ENCODE assay signal across 38 cellular contexts in genomic region chr3:120926146-120926545, GRCh38. TPM values are rescaled to one million over a fixed set of nuclear protein-coding genes. Genes with fewer than 3 reads are reported as not detected.
"Had no signal": no experiment of that assay in that cellular context is flagged by ENCODE, and none has a peak within 500 bp of the region (broad histone marks: within the 10 kb centered on the region; RNA-seq: fewer than 3 reads in every experiment).

No MANE protein-coding gene starts in this region.

- H3K4me1 ChIP-seq: adrenal gland, body of pancreas, breast epithelium had no signal

- ATAC-seq: activated CD4-positive, alpha-beta T cell treated with anti-CD3 and anti-CD28 coated beads for 36 hours; activated CD4-positive, CD25-positive, alpha-beta regulatory T cell treated with anti-CD3 and anti-CD28 coated beads, Interleukin-2, amount 50 U/mL, for 24 hours; activated CD8-positive, alpha-beta memory T cell treated with anti-CD3 and anti-CD28 coated beads, Interleukin-2, amount 10 ng/mL, durations not matched to agents 7 days and 5 days; activated CD8-positive, alpha-beta T cell treated with anti-CD3 and anti-CD28 coated beads, Interleukin-2, amount 10 ng/mL, durations not matched to agents 7 days and 5 days; activated naive CD4-positive, alpha-beta T cell treated with anti-CD3 and anti-CD28 coated beads, Interleukin-2, amount 50 U/mL, for 72 hours; activated T-cell treated with anti-CD3 and anti-CD28 coated beads, Interleukin-2, amount 50 U/mL, for 4 hours; activated T-cell treated with anti-CD3 and anti-CD28 coated beads, Interleukin-2, amount 50 U/mL, for 72 hours; activated T-helper 17 cell treated with anti-CD3 and anti-CD28 coated beads, Interleukin-2, amount 50 U/mL, for 72 hours; body of pancreas; WTC11 had no signal

- H3K27ac ChIP-seq: adrenal gland, body of pancreas, brain microvascular endothelial cell, breast epithelium, WERI-Rb-1 had no signal

- H3K27me3 ChIP-seq: adrenal gland, body of pancreas, brain microvascular endothelial cell, breast epithelium had no signal

- FAIRE-seq: astrocyte, colon, TTC549 had no signal

- H3K36me3 ChIP-seq: adrenal gland, brain microvascular endothelial cell, breast epithelium had no signal

- DNase-seq: activated CD4-positive, alpha-beta memory T cell treated with anti-CD3 and anti-CD28 coated beads, Interleukin-2, amount 10 ng/mL, durations not matched to agents 7 days and 5 days; activated CD4-positive, alpha-beta T cell treated with anti-CD3 and anti-CD28 coated beads for 1 hour; activated CD4-positive, alpha-beta T cell treated with anti-CD3 and anti-CD28 coated beads for 36 hours; activated CD4-positive, alpha-beta T cell treated with anti-CD3 and anti-CD28 coated beads for 48 hours; activated CD4-positive, alpha-beta T cell treated with anti-CD3 and anti-CD28 coated beads, Interleukin-2, amount 10 ng/mL, durations not matched to agents 7 days and 5 days; activated CD4-positive, alpha-beta T cell treated with anti-CD3 and anti-CD28 coated beads, Interleukin-2, amount 50 U/mL, for 48 hours; activated CD4-positive, CD25-positive, alpha-beta regulatory T cell; activated CD8-positive, alpha-beta memory T cell treated with anti-CD3 and anti-CD28 coated beads for 24 hours; activated CD8-positive, alpha-beta memory T cell treated with anti-CD3 and anti-CD28 coated beads, Interleukin-2, amount 10 ng/mL, durations not matched to agents 7 days and 5 days; activated CD8-positive, alpha-beta memory T cell treated with anti-CD3 and anti-CD28 coated beads, Interleukin-2, amount 50 U/mL, for 48 hours; activated CD8-positive, alpha-beta T cell treated with anti-CD3 and anti-CD28 coated beads, Interleukin-2, amount 10 ng/mL, durations not matched to agents 7 days and 5 days; activated effector memory CD4-positive, alpha-beta T cell treated with anti-CD3 and anti-CD28 coated beads, Interleukin-2, amount 50 U/mL, for 16 hours; activated gamma-delta T cell treated with Interleukin-2 at 50 U/mL for 16 hours; activated naive CD4-positive, alpha-beta T cell; activated naive CD4-positive, alpha-beta T cell treated with anti-CD3 and anti-CD28 coated beads for 36 hours; activated naive CD4-positive, alpha-beta T cell treated with anti-CD3 and anti-CD28 coated beads, Interleukin-2, amount 50 U/mL, for 16 hours; activated naive CD8-positive, alpha-beta T cell treated with anti-CD3 and anti-CD28 coated beads for 36 hours; activated T-cell treated with anti-CD3 and anti-CD28 coated beads, Interleukin-2, amount 50 U/mL, for 4 hours; activated T-cell treated with anti-CD3 and anti-CD28 coated beads, Interleukin-2, amount 50 U/mL, for 72 hours; adrenal gland; amniotic stem cell; aorta; body of pancreas; brain microvascular endothelial cell; central memory CD4-positive, alpha-beta T cell; T-helper 2 cell; T-helper 9 cell; WERI-Rb-1 had no signal

- H3K4me3 ChIP-seq: adrenal gland, body of pancreas, breast epithelium had no signal

RNA-seq across cellular contexts. Expression of gene STXBP5L, which starts 18.1 kb away (rescaled TPM):
- total RNA-seq: activated CD4-positive, alpha-beta memory T cell treated with anti-CD3 and anti-CD28 coated beads, Interleukin-2, amount 10 ng/mL, durations not matched to agents 7 days and 5 days; activated CD4-positive, alpha-beta T cell treated with anti-CD3 and anti-CD28 coated beads for 36 hours; activated CD4-positive, alpha-beta T cell treated with anti-CD3 and anti-CD28 coated beads, Interleukin-2, amount 10 ng/mL, durations not matched to agents 7 days and 5 days; activated CD8-positive, alpha-beta memory T cell treated with anti-CD3 and anti-CD28 coated beads, Interleukin-2, amount 10 ng/mL, durations not matched to agents 7 days and 5 days; activated CD8-positive, alpha-beta T cell treated with anti-CD3 and anti-CD28 coated beads, Interleukin-2, amount 10 ng/mL, durations not matched to agents 7 days and 5 days; activated naive CD4-positive, alpha-beta T cell treated with anti-CD3 and anti-CD28 coated beads for 36 hours; activated naive CD4-positive, alpha-beta T cell treated with anti-CD3 and anti-CD28 coated beads, Interleukin-2, amount 50 U/mL, for 72 hours; activated naive CD8-positive, alpha-beta T cell treated with anti-CD3 and anti-CD28 coated beads for 36 hours; activated T-cell treated with anti-CD3 and anti-CD28 coated beads, Interleukin-2, amount 50 U/mL, for 4 hours; activated T-cell treated with anti-CD3 and anti-CD28 coated beads, Interleukin-2, amount 50 U/mL, for 72 hours; activated T-helper 1 cell treated with anti-CD3 and anti-CD28 coated beads, Interleukin-12 subunit alpha, Interleukin-12 subunit beta, Interleukin-2, Interleukin-4 antibody, amounts not matched to agents 30 ng/mL and 10 ng/mL and 1 ng/mL, durations not matched to agents 14 hours and 24 hours and 36 hours; activated T-helper 17 cell treated with anti-CD3 and anti-CD28 coated beads, Interleukin-2, amount 50 U/mL, for 72 hours; cardiac septum had no signal
